In the genomic region with DNA sequence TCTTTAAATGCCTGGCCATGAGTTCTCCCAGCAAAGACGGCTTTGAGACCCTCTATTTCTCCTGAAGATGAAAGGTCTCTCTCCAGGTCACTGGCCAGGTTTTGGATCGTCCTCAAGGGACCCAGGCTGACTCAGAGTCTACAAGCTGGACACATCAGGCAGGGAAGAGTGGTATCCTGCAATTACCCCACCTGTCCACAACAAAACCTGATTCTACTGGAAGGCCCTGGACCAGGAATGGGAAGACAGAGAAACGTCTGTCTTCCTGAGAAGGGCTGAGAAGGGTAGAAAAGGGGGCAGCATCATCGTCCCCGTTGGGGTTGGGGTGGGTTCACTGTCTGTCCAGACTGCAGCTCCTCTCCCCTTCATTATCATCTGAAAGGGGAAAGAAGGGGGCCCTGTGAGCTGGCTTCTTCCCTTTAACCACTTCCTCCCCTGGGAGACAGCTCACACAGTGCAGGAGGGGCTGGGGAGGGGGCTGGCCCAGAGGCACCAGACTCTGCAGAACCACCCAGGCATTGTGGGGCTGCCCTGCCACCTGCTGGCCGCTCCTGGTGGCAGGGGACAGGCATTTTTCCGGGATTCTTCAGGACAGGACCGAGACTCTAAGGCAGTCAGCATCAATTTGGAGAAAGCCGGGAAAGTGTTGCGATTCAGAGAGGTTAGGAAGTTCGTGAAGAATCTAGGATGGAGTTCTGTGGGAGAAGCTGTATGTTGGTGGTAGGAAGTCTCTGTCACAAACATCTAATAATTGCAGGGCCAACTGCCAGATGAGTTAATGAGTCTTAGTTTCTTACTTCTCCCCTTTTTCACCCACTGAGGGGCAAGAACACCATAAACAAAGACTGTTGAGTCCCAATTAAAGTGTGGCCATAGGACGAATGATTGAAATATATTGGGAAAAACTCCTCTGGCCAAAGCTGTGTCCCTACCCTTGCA, we compare ENCODE assay signal across 9 cellular contexts. TPM values are rescaled to one million over a fixed set of nuclear protein-coding genes. Genes with fewer than 3 reads are reported as not detected.
DNase-seq lines count a peak whose midpoint lies in the region; ATAC-seq and TF ChIP-seq lines count a peak whose summit lies in the region.
"Had no signal": no experiment of that assay in that cellular context is flagged by ENCODE, and none has a peak within 500 bp of the region (broad histone marks: within the 10 kb centered on the region; RNA-seq: fewer than 3 reads in every experiment).

No MANE protein-coding gene starts in this region.

- peak; percentile 73 for DNase-seq in activated CD8-positive, alpha-beta memory T cell treated with anti-CD3 and anti-CD28 coated beads for 24 hours
- no peak for DNase-seq in activated CD8-positive, alpha-beta memory T cell treated with anti-CD3 and anti-CD28 coated beads, Interleukin-2, amount 10 ng/mL, durations not matched to agents 7 days and 5 days
- DNase-seq in NCI-H82 treated with DMSO at 0.1 percent for 48 hours (lab: John Stamatoyannopoulos, UW; ENCODE audit: unreplicated experiment): peak; percentile 13
- peak in 1 of 2 donors; percentile 45 for DNase-seq in activated naive CD4-positive, alpha-beta T cell treated with anti-CD3 and anti-CD28 coated beads, Interleukin-2, amount 50 U/mL, for 72 hours (ENCODE audit: low spot score in 2 of 2)
- DNase-seq in heart right ventricle: peak; percentile 47 to 74
- DNase-seq in posterior cingulate gyrus: peak; percentile 38 to 93 (median 64)

- WGBS in heart right ventricle, 2 donors: 33 to 34% methylated on average over 12 of the region's 12 CpGs

- CTCF ChIA-PET in activated CD8-positive, alpha-beta memory T cell treated with anti-CD3 and anti-CD28 coated beads, Interleukin-2, amount 10 ng/mL, durations not matched to agents 7 days and 5 days (lab: Charles Lee): interaction anchor here (0.7 to 1.6 kb wide), 4 partner anchors 17 to 342 kb away, joined by 3 to 4 read pairs (median 4); no protein-coding TSS in a partner anchor

- no peaks in the 10 kb centered on the region for H3K36me3 Mint-ChIP-seq in activated CD8-positive, alpha-beta memory T cell treated with anti-CD3 and anti-CD28 coated beads, Interleukin-2, amount 10 ng/mL, durations not matched to agents 7 days and 5 days
- no peaks in the 10 kb centered on the region for H3K36me3 Mint-ChIP-seq in activated naive CD4-positive, alpha-beta T cell treated with anti-CD3 and anti-CD28 coated beads, Interleukin-2, amount 50 U/mL, for 72 hours

- no peaks in the 10 kb centered on the region for H3K9me3 Mint-ChIP-seq in activated CD8-positive, alpha-beta memory T cell treated with anti-CD3 and anti-CD28 coated beads, Interleukin-2, amount 10 ng/mL, durations not matched to agents 7 days and 5 days (ENCODE audit: low read depth)
- H3K9me3 Mint-ChIP-seq in activated naive CD4-positive, alpha-beta T cell treated with anti-CD3 and anti-CD28 coated beads, Interleukin-2, amount 50 U/mL, for 72 hours: no peaks in the 10 kb centered on the region
- H3K9me3 Mint-ChIP-seq: central memory CD8-positive, alpha-beta T cell had no signal

- no peaks in the 10 kb centered on the region for H3K4me1 Mint-ChIP-seq in activated CD8-positive, alpha-beta memory T cell treated with anti-CD3 and anti-CD28 coated beads, Interleukin-2, amount 10 ng/mL, durations not matched to agents 7 days and 5 days
- H3K4me1 Mint-ChIP-seq: central memory CD8-positive, alpha-beta T cell had no signal

- H3K36me3 ChIP-seq in heart right ventricle: no peaks in the 10 kb centered on the region

- H3K4me3 ChIP-seq in heart right ventricle: no peak overlapping the region

- no peak for ATAC-seq in activated CD8-positive, alpha-beta memory T cell treated with anti-CD3 and anti-CD28 coated beads, Interleukin-2, amount 10 ng/mL, durations not matched to agents 7 days and 5 days
- peak; percentile 56 to 57 for ATAC-seq in activated naive CD4-positive, alpha-beta T cell treated with anti-CD3 and anti-CD28 coated beads, Interleukin-2, amount 50 U/mL, for 72 hours
- ATAC-seq in heart right ventricle (peak; percentile 71 to 87 (median 82)), HG02763 (IDR thresholded peaks at IDR 0.05; ENCODE audit: unreplicated experiment) (no peak), GM18861 (IDR thresholded peaks at IDR 0.05; ENCODE audit: unreplicated experiment) (no peak)

- H3K27me3 ChIP-seq in heart right ventricle: peaks cover 0 to 4% (median 0%) of the 10 kb centered on the region in 7 donors

- peak; percentile 91 to 97 (median 93) for TF ChIP-seq CTCF in heart right ventricle (IDR thresholded peaks at IDR 0.05)

- no peak overlapping the region for H3K27ac Mint-ChIP-seq in activated CD8-positive, alpha-beta memory T cell treated with anti-CD3 and anti-CD28 coated beads, Interleukin-2, amount 10 ng/mL, durations not matched to agents 7 days and 5 days
- H3K27ac Mint-ChIP-seq in activated naive CD4-positive, alpha-beta T cell treated with anti-CD3 and anti-CD28 coated beads, Interleukin-2, amount 50 U/mL, for 72 hours: no peak overlapping the region

- no peaks in the 10 kb centered on the region for H3K27me3 Mint-ChIP-seq in activated CD8-positive, alpha-beta memory T cell treated with anti-CD3 and anti-CD28 coated beads, Interleukin-2, amount 10 ng/mL, durations not matched to agents 7 days and 5 days

- peaks cover 0 to 12% (median 5%) of the 10 kb centered on the region in 9 donors for H3K4me1 ChIP-seq in heart right ventricle

- H3K9me3 ChIP-seq in heart right ventricle: peaks cover 0 to 3% (median 0%) of the 10 kb centered on the region in 11 donors

- intact Hi-C loops in heart right ventricle (cut with DNase I): loop anchor here (1.0 to 10.0 kb wide), 7 partner anchors 338 to 586 kb away; partner anchors contain the start of gene RTCB (in 2 of the 10)
- intact Hi-C loops in posterior cingulate gyrus (cut with DNase I): loop anchor here (1.0 kb wide), 1 partner anchor 472 kb away; no protein-coding TSS in a partner anchor

- no peak overlapping the region for H3K4me3 Mint-ChIP-seq in activated CD8-positive, alpha-beta memory T cell treated with anti-CD3 and anti-CD28 coated beads, Interleukin-2, amount 10 ng/mL, durations not matched to agents 7 days and 5 days
- H3K4me3 Mint-ChIP-seq: central memory CD8-positive, alpha-beta T cell had no signal

- no peak overlapping the region for H3K27ac ChIP-seq in heart right ventricle

RNA-seq across cellular contexts. Expression of gene SYN3, which starts 57.6 kb away (rescaled TPM):
- not detected for total RNA-seq in activated CD8-positive, alpha-beta memory T cell treated with anti-CD3 and anti-CD28 coated beads, Interleukin-2, amount 10 ng/mL, durations not matched to agents 7 days and 5 days
- not detected for total RNA-seq in activated naive CD4-positive, alpha-beta T cell treated with anti-CD3 and anti-CD28 coated beads, Interleukin-2, amount 50 U/mL, for 72 hours
- total RNA-seq in heart right ventricle: under 1 TPM in 8 of 10 donors, not detected in 2; 0.06 to 0.58 (median 0.26) TPM
- polyA plus RNA-seq in heart right ventricle: under 1 TPM; 0.28 to 0.51 TPM

Comparison
In these comparisons a context has a peak if more than half of its experiments do, and no peak if none do; other contexts are left out.
1. ATAC-seq: peak in activated naive CD4-positive, alpha-beta T cell treated with anti-CD3 and anti-CD28 coated beads, Interleukin-2, amount 50 U/mL, for 72 hours (2 of 2) and heart right ventricle (8 of 8); none in activated CD8-positive, alpha-beta memory T cell treated with anti-CD3 and anti-CD28 coated beads, Interleukin-2, amount 10 ng/mL, durations not matched to agents 7 days and 5 days (single experiment), HG02763 (single experiment) and GM18861 (single experiment).